8 cellular contexts compared by ENCODE assay signal in the genomic region with DNA sequence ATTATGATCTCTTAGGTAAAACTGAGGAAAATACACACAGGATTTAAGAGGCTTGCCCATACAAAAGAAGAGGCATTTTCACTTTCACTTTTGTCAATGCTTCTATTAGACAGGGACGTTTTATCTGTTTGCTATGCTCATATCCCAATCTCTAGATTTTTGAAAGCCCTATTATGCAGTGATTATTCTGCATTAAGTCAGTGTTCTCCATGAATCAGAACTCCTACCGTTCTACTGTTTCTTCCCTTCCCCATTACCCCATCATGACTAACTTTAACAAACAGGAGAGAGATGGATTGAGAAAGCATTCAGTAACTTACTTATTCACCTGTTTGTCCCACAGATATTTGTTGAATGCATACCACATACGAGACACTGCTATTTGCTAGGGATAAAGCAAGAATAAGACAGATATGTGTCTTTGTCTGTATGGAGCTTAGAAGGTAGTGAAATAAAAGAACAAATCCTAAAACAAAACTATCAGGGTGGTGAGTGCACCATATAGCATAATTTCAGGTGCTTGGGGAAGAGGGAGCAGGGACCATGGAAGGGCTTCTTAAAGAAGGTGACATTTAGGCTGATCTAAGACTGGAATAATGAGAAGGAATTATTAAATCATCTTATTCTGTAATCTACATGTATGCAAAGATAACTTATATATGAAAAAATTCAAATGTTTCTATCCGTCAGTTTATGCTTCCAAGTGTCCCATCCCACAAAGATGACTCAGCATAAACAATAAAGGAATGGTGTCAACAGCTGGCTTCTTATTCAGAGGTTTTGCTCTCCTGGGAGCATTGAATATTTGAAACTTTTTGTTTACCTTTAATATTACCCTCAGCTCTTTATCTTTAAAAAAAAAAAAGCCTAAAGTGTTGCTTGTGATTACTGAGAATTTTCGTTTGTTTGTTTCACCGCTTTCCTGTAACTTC.
DNase-seq lines count a peak whose midpoint lies in the region; ATAC-seq and TF ChIP-seq lines count a peak whose summit lies in the region.

No MANE protein-coding gene starts in this region.

- H3K36me3 ChIP-seq in RWPE2 (ENCODE audit: low read depth) (no peaks in the 10 kb centered on the region), esophagus squamous epithelium (no peaks in the 10 kb centered on the region), stomach (no peaks in the 10 kb centered on the region)

- peak overlapping the region; percentile 13 for H3K4me3 ChIP-seq in RWPE2 (ENCODE audit: severe bottlenecking)
- H3K4me3 ChIP-seq in esophagus squamous epithelium: peak overlapping the region; percentile 7 to 60 (median 24)
- H3K4me3 ChIP-seq in stomach: peak overlapping the region; percentile 14 to 39 (median 27)

- H3K4me1 ChIP-seq in RWPE2 (ENCODE audit: insufficient read depth, poor library complexity, severe bottlenecking) (peaks cover 5% of the 10 kb centered on the region), esophagus squamous epithelium (peaks cover 0 to 6% (median 3%) of the 10 kb centered on the region in 3 donors), stomach (peaks cover 0 to 7% (median 3%) of the 10 kb centered on the region in 4 donors)

- TF ChIP-seq CTCF in RWPE2 (IDR thresholded peaks at IDR 0.05; ENCODE audit: poor library complexity, severe bottlenecking) (no peak), esophagus squamous epithelium (IDR thresholded peaks at IDR 0.05) (no peak), stomach (IDR thresholded peaks at IDR 0.05) (no peak)

- TF ChIP-seq POLR2A in esophagus squamous epithelium (IDR thresholded peaks at IDR 0.05): no peak
- TF ChIP-seq POLR2A in stomach (IDR thresholded peaks at IDR 0.05): no peak

- no peaks in the 10 kb centered on the region for H3K27me3 ChIP-seq in RWPE2 (ENCODE audit: insufficient read depth, poor library complexity, severe bottlenecking)
- H3K27me3 ChIP-seq in esophagus squamous epithelium: no peaks in the 10 kb centered on the region
- no peaks in the 10 kb centered on the region for H3K27me3 ChIP-seq in stomach

- H3K9me3 ChIP-seq in RWPE2 (ENCODE audit: severe bottlenecking) (no peaks in the 10 kb centered on the region), esophagus squamous epithelium (no peaks in the 10 kb centered on the region), stomach (peaks cover 0 to 10% (median 0%) of the 10 kb centered on the region in 4 donors)

- no peak overlapping the region for H3K27ac ChIP-seq in RWPE2 (ENCODE audit: poor library complexity, severe bottlenecking)
- H3K27ac ChIP-seq in esophagus squamous epithelium: no peak overlapping the region
- H3K27ac ChIP-seq in stomach: no peak overlapping the region

- CTCF ChIA-PET in activated CD4-positive, alpha-beta T cell treated with anti-CD3 and anti-CD28 coated beads for 36 hours (lab: Charles Lee): interaction anchor here (1.1 kb wide), 1 partner anchor 35 kb away, joined by 4 read pairs; no protein-coding TSS in a partner anchor

- TF ChIP-seq EP300 in stomach (IDR thresholded peaks at IDR 0.05): no peak

- H3K27me3 Mint-ChIP-seq in activated CD4-positive, alpha-beta T cell treated with anti-CD3 and anti-CD28 coated beads for 36 hours: no peaks in the 10 kb centered on the region

- 32 to 34% methylated on average over 6 of the region's 6 CpGs for WGBS in esophagus squamous epithelium, 2 donors
- WGBS in stomach, 5 donors: 29 to 40% (median 36%) methylated on average over 6 of the region's 6 CpGs

- peak overlapping the region; percentile 14 for H3K27ac Mint-ChIP-seq in activated CD4-positive, alpha-beta T cell treated with anti-CD3 and anti-CD28 coated beads for 36 hours

- H3K4me3 Mint-ChIP-seq in activated CD4-positive, alpha-beta T cell treated with anti-CD3 and anti-CD28 coated beads for 36 hours: peak overlapping the region; percentile 54

- peaks cover 14% of the 10 kb centered on the region for H3K4me1 Mint-ChIP-seq in activated CD4-positive, alpha-beta T cell treated with anti-CD3 and anti-CD28 coated beads for 36 hours

- peak; percentile 57 for ATAC-seq in activated CD4-positive, alpha-beta T cell treated with anti-CD3 and anti-CD28 coated beads for 36 hours
- ATAC-seq in HG02884 (IDR thresholded peaks at IDR 0.05; ENCODE audit: unreplicated experiment) (peak; percentile 80), RWPE2 (ENCODE audit: low read depth) (peak; percentile 80)

- H3K9me3 Mint-ChIP-seq in activated CD4-positive, alpha-beta T cell treated with anti-CD3 and anti-CD28 coated beads for 36 hours (ENCODE audit: low read depth): peaks cover 2% of the 10 kb centered on the region

- no peak for DNase-seq in activated CD4-positive, alpha-beta T cell treated with anti-CD3 and anti-CD28 coated beads for 36 hours
- DNase-seq in activated CD4-positive, alpha-beta T cell treated with anti-CD3 and anti-CD28 coated beads, Interleukin-2, amount 50 U/mL, for 1 hour: no peak
- DNase-seq in RWPE2 (ENCODE audit: low spot score) (no peak), esophagus squamous epithelium (lab: John Stamatoyannopoulos, UW) (no peak), stomach (no peak), NCI-H187 (lab: John Stamatoyannopoulos, UW) (no peak), cortex of kidney (lab: John Stamatoyannopoulos, UW) (no peak)

- intact Hi-C loops in activated CD4-positive, alpha-beta T cell treated with anti-CD3 and anti-CD28 coated beads for 36 hours (cut with DNase I, micrococcal nuclease): no loop called here
- intact Hi-C loops in esophagus squamous epithelium (cut with DNase I): no loop called here
- intact Hi-C loops in stomach (cut with DNase I; ENCODE audit: low total_unique reads): no loop called here

- POLR2A ChIA-PET in activated CD4-positive, alpha-beta T cell treated with anti-CD3 and anti-CD28 coated beads for 36 hours (lab: Charles Lee): no interaction called here

- H3K36me3 Mint-ChIP-seq in activated CD4-positive, alpha-beta T cell treated with anti-CD3 and anti-CD28 coated beads for 36 hours (ENCODE audit: low read depth): no peaks in the 10 kb centered on the region
